ENCODE assay signal across 32 cellular contexts in the genomic region with DNA sequence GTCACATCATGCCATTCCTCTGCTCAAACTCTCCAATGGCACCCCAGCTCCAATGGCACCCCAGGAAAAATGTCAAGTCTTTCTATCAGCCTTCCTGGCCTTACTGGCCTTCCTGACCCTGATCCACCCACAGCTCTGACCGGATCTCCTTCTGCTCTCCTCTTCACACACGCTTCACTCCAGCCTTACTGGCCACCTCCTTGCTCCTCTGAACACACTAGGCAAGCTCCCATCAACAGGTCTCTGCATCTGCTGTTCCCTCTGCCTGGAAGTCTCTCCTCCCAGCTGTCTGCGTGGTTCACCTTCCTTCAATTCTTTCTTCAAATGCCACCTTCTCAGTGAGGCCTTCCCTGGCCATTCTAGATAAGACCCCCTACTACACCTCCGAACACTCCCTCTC.
"Had no signal": no experiment of that assay in that cellular context is flagged by ENCODE, and none has a peak within 500 bp of the region (broad histone marks: within the 10 kb centered on the region; RNA-seq: fewer than 3 reads in every experiment).

No MANE protein-coding gene starts in this region.

- H3K9ac ChIP-seq: SK-N-SH had no signal

- H3K27ac ChIP-seq: cardiac muscle cell, Peyer's patch, SJSA1 had no signal

- DNase-seq: activated CD4-positive, alpha-beta T cell treated with anti-CD3 and anti-CD28 coated beads for 36 hours; activated CD4-positive, alpha-beta T cell treated with anti-CD3 and anti-CD28 coated beads, Interleukin-2, amount 10 ng/mL, durations not matched to agents 7 days and 5 days; activated CD4-positive, alpha-beta T cell treated with anti-CD3 and anti-CD28 coated beads, Interleukin-2, amount 50 U/mL, for 48 hours; activated CD8-positive, alpha-beta T cell treated with anti-CD3 and anti-CD28 coated beads, Interleukin-2, amount 10 ng/mL, durations not matched to agents 7 days and 5 days; activated gamma-delta T cell; activated naive CD4-positive, alpha-beta T cell treated with Interleukin-2 at 50 U/mL for 16 hours; activated naive CD8-positive, alpha-beta T cell treated with anti-CD3 and anti-CD28 coated beads, Interleukin-2, amount 10 ng/mL, durations not matched to agents 7 days and 5 days; activated T-cell treated with anti-CD3 and anti-CD28 coated beads, Interleukin-2, amount 50 U/mL, for 24 hours; amygdala; Kasumi-1; MG63; NCI-H1048; NCI-H1105 treated with DMSO at 0.1 percent for 48 hours; NCI-H1436; NCI-H1694 treated with DMSO at 0.1 percent for 48 hours; NCI-H2029; NCI-H345; NCI-H524 treated with DMSO at 0.1 percent for 48 hours; PC-3; Peyer's patch; RPMI8226; SHP77 treated with DMSO at 0.1 percent for 48 hours; SK-N-SH; T-cell; T-helper 2 cell; T-helper 9 cell had no signal

- H3K4me1 ChIP-seq: SJSA1 had no signal

- H3K9me3 ChIP-seq: ascending aorta, MG63, Peyer's patch, SJSA1, SK-N-SH had no signal

- H3K4me2 ChIP-seq: SK-N-SH had no signal

- H3K4me3 ChIP-seq: ascending aorta, cardiac muscle cell, MG63, Peyer's patch, SJSA1 had no signal

- H3K4me1 Mint-ChIP-seq: activated naive CD8-positive, alpha-beta T cell treated with anti-CD3 and anti-CD28 coated beads, Interleukin-2, amount 10 ng/mL, durations not matched to agents 7 days and 5 days had no signal

- H3K27ac Mint-ChIP-seq: activated CD4-positive, alpha-beta T cell treated with anti-CD3 and anti-CD28 coated beads for 36 hours; activated CD4-positive, alpha-beta T cell treated with anti-CD3 and anti-CD28 coated beads, Interleukin-2, amount 10 ng/mL, durations not matched to agents 7 days and 5 days; activated CD8-positive, alpha-beta T cell treated with anti-CD3 and anti-CD28 coated beads, Interleukin-2, amount 10 ng/mL, durations not matched to agents 7 days and 5 days; activated naive CD4-positive, alpha-beta T cell treated with anti-CD3 and anti-CD28 coated beads, Interleukin-2, amount 50 U/mL, for 24 hours; activated naive CD8-positive, alpha-beta T cell treated with anti-CD3 and anti-CD28 coated beads, Interleukin-2, amount 10 ng/mL, durations not matched to agents 7 days and 5 days; activated T-cell treated with anti-CD3 and anti-CD28 coated beads, Interleukin-2, amount 50 U/mL, for 24 hours; activated T-helper 2 cell treated with anti-CD3 and anti-CD28 coated beads, Interferon-gamma antibody, Interleukin-2, Interleukin-4, amounts not matched to agents 10 μg/mL and 5 μg/mL and 100 μg/mL, durations not matched to agents 14 hours and 24 hours and 36 hours; T-cell had no signal

- H3K27me3 Mint-ChIP-seq: T-cell had no signal

- H3K9me3 Mint-ChIP-seq: activated CD4-positive, alpha-beta T cell treated with anti-CD3 and anti-CD28 coated beads, Interleukin-2, amount 10 ng/mL, durations not matched to agents 7 days and 5 days; activated naive CD4-positive, alpha-beta T cell treated with anti-CD3 and anti-CD28 coated beads, Interleukin-2, amount 50 U/mL, for 24 hours; activated naive CD8-positive, alpha-beta T cell treated with anti-CD3 and anti-CD28 coated beads, Interleukin-2, amount 10 ng/mL, durations not matched to agents 7 days and 5 days; activated T-cell treated with anti-CD3 and anti-CD28 coated beads, Interleukin-2, amount 50 U/mL, for 24 hours; activated T-helper 2 cell treated with anti-CD3 and anti-CD28 coated beads, Interferon-gamma antibody, Interleukin-2, Interleukin-4, amounts not matched to agents 10 μg/mL and 5 μg/mL and 100 μg/mL, durations not matched to agents 14 hours and 24 hours and 36 hours; central memory CD8-positive, alpha-beta T cell; T-cell had no signal

- H3K36me3 Mint-ChIP-seq: activated naive CD4-positive, alpha-beta T cell treated with anti-CD3 and anti-CD28 coated beads, Interleukin-2, amount 50 U/mL, for 24 hours; activated naive CD8-positive, alpha-beta T cell treated with anti-CD3 and anti-CD28 coated beads, Interleukin-2, amount 10 ng/mL, durations not matched to agents 7 days and 5 days; T-cell had no signal

- ATAC-seq: activated CD4-positive, alpha-beta T cell treated with anti-CD3 and anti-CD28 coated beads for 36 hours; activated CD8-positive, alpha-beta T cell treated with anti-CD3 and anti-CD28 coated beads, Interleukin-2, amount 10 ng/mL, durations not matched to agents 7 days and 5 days; PC-3; T-cell had no signal

- H3K4me3 Mint-ChIP-seq: activated CD4-positive, alpha-beta T cell treated with anti-CD3 and anti-CD28 coated beads for 36 hours; activated CD4-positive, alpha-beta T cell treated with anti-CD3 and anti-CD28 coated beads, Interleukin-2, amount 10 ng/mL, durations not matched to agents 7 days and 5 days; activated CD8-positive, alpha-beta T cell treated with anti-CD3 and anti-CD28 coated beads, Interleukin-2, amount 10 ng/mL, durations not matched to agents 7 days and 5 days; activated naive CD4-positive, alpha-beta T cell treated with anti-CD3 and anti-CD28 coated beads, Interleukin-2, amount 50 U/mL, for 24 hours; activated naive CD8-positive, alpha-beta T cell treated with anti-CD3 and anti-CD28 coated beads, Interleukin-2, amount 10 ng/mL, durations not matched to agents 7 days and 5 days; activated T-cell treated with anti-CD3 and anti-CD28 coated beads, Interleukin-2, amount 50 U/mL, for 24 hours; central memory CD8-positive, alpha-beta T cell; T-cell had no signal

- H3K27me3 ChIP-seq: ascending aorta, cardiac muscle cell, MG63, Peyer's patch had no signal

- H3K36me3 ChIP-seq: ascending aorta, cardiac muscle cell, MG63, Peyer's patch, SJSA1 had no signal
